ENCODE assay signal across 15 cellular contexts in the genomic region with DNA sequence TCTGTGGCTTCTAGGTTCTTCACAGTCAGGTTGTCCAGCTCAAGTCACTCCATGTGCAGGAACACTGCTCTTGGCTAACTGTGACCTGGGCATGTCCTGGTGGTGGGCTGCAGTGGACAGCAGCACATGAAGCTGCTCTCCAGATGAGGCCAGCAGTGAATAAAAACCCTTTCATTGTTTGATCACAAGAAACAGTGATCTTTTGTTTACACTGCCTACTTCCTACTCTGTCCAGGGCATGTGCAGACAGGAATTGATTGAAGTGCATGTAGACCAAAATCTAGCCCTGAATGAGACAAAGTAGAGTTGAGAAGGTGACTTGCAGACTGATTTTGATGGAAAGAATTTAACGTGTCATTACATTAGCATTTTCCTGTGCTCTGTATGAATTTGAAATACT. TPM values are rescaled to one million over a fixed set of nuclear protein-coding genes. Genes with fewer than 3 reads are reported as not detected.
DNase-seq lines count a peak whose midpoint lies in the region; ATAC-seq, FAIRE-seq and TF ChIP-seq lines count a peak whose summit lies in the region.
"Had no signal": no experiment of that assay in that cellular context is flagged by ENCODE, and none has a peak within 500 bp of the region (broad histone marks: within the 10 kb centered on the region; RNA-seq: fewer than 3 reads in every experiment).

No MANE protein-coding gene starts in this region.

- no peak overlapping the region for H2AFZ ChIP-seq in OCI-LY3 (ENCODE audit: low read depth, low read length)
- H2AFZ ChIP-seq in SK-N-SH (ENCODE audit: low read depth): no peak overlapping the region

- TF ChIP-seq CTCF in OCI-LY3 (IDR thresholded peaks at IDR 0.05; ENCODE audit: low read depth, low read length) (no peak), lower leg skin (IDR thresholded peaks at IDR 0.05) (no peak), SK-N-SH (IDR thresholded peaks at IDR 0.05) (no peak)

- no peak for TF ChIP-seq EP300 in SK-N-SH (IDR thresholded peaks at IDR 0.05; ENCODE audit: borderline replicate concordance in 1 of 2, low read depth in 1 of 2, low read length in 1 of 2)

- CTCF ChIA-PET in SK-N-SH (lab: Yijun Ruan, JAX): no interaction called here

- H3K27me3 Mint-ChIP-seq in stimulated activated naive CD8-positive, alpha-beta T cell treated with anti-CD3 and anti-CD28 coated beads, Interleukin-15, Interleukin-2, amounts not matched to agents 100 ng/mL and 50 ng/mL, for 24 hours: no peaks in the 10 kb centered on the region

- H3K4me3 Mint-ChIP-seq in stimulated activated naive CD8-positive, alpha-beta T cell treated with anti-CD3 and anti-CD28 coated beads, Interleukin-15, Interleukin-2, amounts not matched to agents 100 ng/mL and 50 ng/mL, for 24 hours: no peak overlapping the region
- H3K4me3 Mint-ChIP-seq: stimulated activated effector memory CD8-positive, alpha-beta T cell treated with anti-CD3 and anti-CD28 coated beads, Interleukin-12 subunit alpha, Interleukin-12 subunit beta, amount 100 ng/mL, for 72 hours had no signal

- TF ChIP-seq POLR2A in lower leg skin (IDR thresholded peaks at IDR 0.05) (no peak), GM12891 (IDR thresholded peaks at IDR 0.05; ENCODE audit: low read depth, low read length) (no peak)

- H3K36me3 ChIP-seq in OCI-LY3 (replicated peaks; ENCODE audit: low read depth, low read length): peaks cover 57% of the 10 kb centered on the region
- peaks cover 4 to 43% of the 10 kb centered on the region in 2 experiments for H3K36me3 ChIP-seq in SK-N-SH (replicated peaks in 1 of 2; ENCODE audit: control insufficient read depth in 1 of 2, insufficient read depth in 2 of 2, low read length in 1 of 2)

- no peaks in the 10 kb centered on the region for H3K9me3 Mint-ChIP-seq in stimulated activated naive CD8-positive, alpha-beta T cell treated with anti-CD3 and anti-CD28 coated beads, Interleukin-15, Interleukin-2, amounts not matched to agents 100 ng/mL and 50 ng/mL, for 24 hours
- H3K9me3 Mint-ChIP-seq: stimulated activated effector memory CD8-positive, alpha-beta T cell treated with anti-CD3 and anti-CD28 coated beads, Interleukin-12 subunit alpha, Interleukin-12 subunit beta, amount 100 ng/mL, for 72 hours had no signal

- H3K4me1 ChIP-seq in OCI-LY3 (ENCODE audit: low read length) (peaks cover 54% of the 10 kb centered on the region), SK-N-SH (ENCODE audit: control insufficient read depth in 1 of 2, insufficient read depth in 2 of 2, low read depth in 1 of 2, low read length in 1 of 2) (peaks cover 17 to 35% of the 10 kb centered on the region in 2 experiments)

- TF ChIP-seq RAD21 in SK-N-SH (IDR thresholded peaks at IDR 0.05; ENCODE audit: low read length): no peak

- peaks cover 9% of the 10 kb centered on the region; the same call in 1 of the 2 replicates for H3K79me2 ChIP-seq in OCI-LY3 (ENCODE audit: low read length)
- no peaks in the 10 kb centered on the region for H3K79me2 ChIP-seq in SK-N-SH (ENCODE audit: insufficient read depth)

- H4K20me1 ChIP-seq in OCI-LY3 (ENCODE audit: insufficient read depth, low read length): peaks cover 68% of the 10 kb centered on the region
- H4K20me1 ChIP-seq in SK-N-SH (ENCODE audit: insufficient read depth): peaks cover 6% of the 10 kb centered on the region; the same call in 1 of the 2 replicates

- 60 to 63% methylated on average over 1 of the region's 1 CpG for WGBS in lower leg skin, 2 donors
- 91% methylated on average over 1 of the region's 1 CpG for WGBS in SK-N-SH (ENCODE audit: low lambda C conversion rate)

- H3K27ac ChIP-seq in OCI-LY3 (ENCODE audit: low read length): no peak overlapping the region
- no peak overlapping the region; a peak in 2 of 4 replicates for H3K27ac ChIP-seq in SK-N-SH (ENCODE audit: low read depth in 2 of 2, low read length in 1 of 2)
- H3K27ac ChIP-seq: psoas muscle had no signal

- no peak for ATAC-seq in stimulated activated naive CD8-positive, alpha-beta T cell treated with anti-CD3 and anti-CD28 coated beads, Interleukin-15, Interleukin-2, amounts not matched to agents 100 U/mL and 50 U/mL, for 24 hours
- no peak for ATAC-seq in GM19035 (IDR thresholded peaks at IDR 0.05; ENCODE audit: unreplicated experiment)
- ATAC-seq: HCT116; psoas muscle; stimulated activated effector memory CD8-positive, alpha-beta T cell treated with anti-CD3 and anti-CD28 coated beads, Interleukin-12 subunit alpha, Interleukin-12 subunit beta, amount 100 ng/mL, for 72 hours had no signal

- intact Hi-C loops in lower leg skin (cut with DNase I; ENCODE audit: low total_unique reads): no loop called here

- H3K9me3 ChIP-seq in OCI-LY3 (ENCODE audit: insufficient read depth, low read length) (no peaks in the 10 kb centered on the region), SK-N-SH (no peaks in the 10 kb centered on the region)
- H3K9me3 ChIP-seq: psoas muscle had no signal

- FAIRE-seq in GM12891 (lab: Jason Lieb, UNC): no peak

- H3K36me3 Mint-ChIP-seq in stimulated activated naive CD8-positive, alpha-beta T cell treated with anti-CD3 and anti-CD28 coated beads, Interleukin-15, Interleukin-2, amounts not matched to agents 100 ng/mL and 50 ng/mL, for 24 hours (ENCODE audit: low read depth): peaks cover 93% of the 10 kb centered on the region

- H3K27me3 ChIP-seq in OCI-LY3 (ENCODE audit: low read depth, low read length): peaks cover 52% of the 10 kb centered on the region
- no peaks in the 10 kb centered on the region for H3K27me3 ChIP-seq in SK-N-SH (ENCODE audit: insufficient read depth)

- H3K4me3 ChIP-seq in OCI-LY3 (ENCODE audit: low read length) (no peak overlapping the region), lower leg skin (ENCODE audit: low read depth, poor library complexity, severe bottlenecking) (no peak overlapping the region), SK-N-SH (ENCODE audit: low read depth in 2 of 2, low read length in 1 of 2) (no peak overlapping the region)
- H3K4me3 ChIP-seq: psoas muscle had no signal

- H3K4me1 Mint-ChIP-seq in stimulated activated naive CD8-positive, alpha-beta T cell treated with anti-CD3 and anti-CD28 coated beads, Interleukin-15, Interleukin-2, amounts not matched to agents 100 ng/mL and 50 ng/mL, for 24 hours (ENCODE audit: low read depth): peaks cover 59% of the 10 kb centered on the region

- H3F3A ChIP-seq in SK-N-SH (replicated peaks; ENCODE audit: insufficient read depth): peaks cover 4% of the 10 kb centered on the region

- POLR2A ChIA-PET in SK-N-SH (lab: Yijun Ruan, JAX): no interaction called here

- H3K9me2 ChIP-seq in SK-N-SH: no peaks in the 10 kb centered on the region

- peak overlapping the region; percentile 46; the same call in 1 of the 2 replicates for H3K4me2 ChIP-seq in OCI-LY3 (ENCODE audit: low read length)
- H3K4me2 ChIP-seq in SK-N-SH: no peak overlapping the region

- H3K9ac ChIP-seq in OCI-LY3 (ENCODE audit: low read length) (no peak overlapping the region), SK-N-SH (no peak overlapping the region)

- DNase-seq in stimulated activated naive CD8-positive, alpha-beta T cell treated with anti-CD3 and anti-CD28 coated beads, Interleukin-15, Interleukin-2, amounts not matched to agents 100 U/mL and 50 U/mL, for 24 hours: no peak
- DNase-seq in iris pigment epithelial cell (ENCODE audit: low read depth) (peak; percentile 35), lower leg skin (ENCODE audit: low spot score in 2 of 2) (no peak), SK-N-SH (no peak), GM12891 (ENCODE audit: insufficient read length, low spot score) (no peak)
- DNase-seq: activated CD8-positive, alpha-beta memory T cell treated with anti-CD3 and anti-CD28 coated beads for 24 hours; activated naive CD4-positive, alpha-beta T cell treated with Interleukin-2 at 50 U/mL for 16 hours; cerebellar nuclear complex; NCI-H187; psoas muscle had no signal

- H3K27ac Mint-ChIP-seq in stimulated activated naive CD8-positive, alpha-beta T cell treated with anti-CD3 and anti-CD28 coated beads, Interleukin-15, Interleukin-2, amounts not matched to agents 100 ng/mL and 50 ng/mL, for 24 hours: peak overlapping the region; percentile 57
- H3K27ac Mint-ChIP-seq: stimulated activated effector memory CD8-positive, alpha-beta T cell treated with anti-CD3 and anti-CD28 coated beads, Interleukin-12 subunit alpha, Interleukin-12 subunit beta, amount 100 ng/mL, for 72 hours had no signal

TF ChIP-seq in SK-N-SH, 30 proteins besides CTCF, POLR2A, EP300 and RAD21 (continues in another document):
- TF ChIP-seq TAF1 (IDR thresholded peaks at IDR 0.05; ENCODE audit: borderline replicate concordance, low read depth, low read length) (no peak), RCOR1 (IDR thresholded peaks at IDR 0.05; ENCODE audit: low read length) (no peak), MXI1 (IDR thresholded peaks at IDR 0.05; ENCODE audit: low read depth, low read length) (no peak), GATA2 (CRISPR knock-in tag; IDR thresholded peaks at IDR 0.05) (no peak), TCF12 (IDR thresholded peaks at IDR 0.05) (no peak), SIN3A (IDR thresholded peaks at IDR 0.05; ENCODE audit: borderline replicate concordance, low read depth, low read length) (no peak), TEAD4 (IDR thresholded peaks at IDR 0.05; ENCODE audit: borderline replicate concordance, insufficient read depth) (no peak)

TF ChIP-seq in GM12891, 5 proteins besides CTCF, POLR2A, EP300 and RAD21:
- TF ChIP-seq POLR2AphosphoS5 (IDR thresholded peaks at IDR 0.05; ENCODE audit: low read depth, low read length) (no peak), PAX5 (IDR thresholded peaks at IDR 0.05; ENCODE audit: insufficient read depth, low read length, severe bottlenecking) (no peak), POU2F2 (IDR thresholded peaks at IDR 0.05; ENCODE audit: low read depth, low read length) (no peak), SPI1 (IDR thresholded peaks at IDR 0.05; ENCODE audit: low read depth, low read length) (no peak), TAF1 (IDR thresholded peaks at IDR 0.05; ENCODE audit: low read depth, low read length) (no peak)
TF ChIP-seq in GM12891: peak in this region for 0.

RNA-seq across cellular contexts. Expression of gene BCL2L11, which starts 34.9 kb away (rescaled TPM):
- total RNA-seq in lower leg skin: 10 to 100 TPM in 3 of 4 donors, 1 to 10 TPM in 1; 5.4 to 17.2 (median 13.2) TPM
- polyA plus RNA-seq in SK-N-SH (2012; rRNA removed): 2.4 and 3.3 TPM in 2 replicates
- 2.8 and 3.3 TPM in 2 replicates for polyA plus RNA-seq in SK-N-SH (2012; cell fraction: cytosol; rRNA removed)
- 5.1 and 7.3 TPM in 2 replicates for polyA plus RNA-seq in SK-N-SH (2012; cell fraction: nucleus; rRNA removed)
- polyA plus RNA-seq in GM12891 (2012; ENCODE audit: low read depth, missing spikeins): 0.98 TPM
